ENCODE assay signal across 16 cellular contexts in the genomic region with DNA sequence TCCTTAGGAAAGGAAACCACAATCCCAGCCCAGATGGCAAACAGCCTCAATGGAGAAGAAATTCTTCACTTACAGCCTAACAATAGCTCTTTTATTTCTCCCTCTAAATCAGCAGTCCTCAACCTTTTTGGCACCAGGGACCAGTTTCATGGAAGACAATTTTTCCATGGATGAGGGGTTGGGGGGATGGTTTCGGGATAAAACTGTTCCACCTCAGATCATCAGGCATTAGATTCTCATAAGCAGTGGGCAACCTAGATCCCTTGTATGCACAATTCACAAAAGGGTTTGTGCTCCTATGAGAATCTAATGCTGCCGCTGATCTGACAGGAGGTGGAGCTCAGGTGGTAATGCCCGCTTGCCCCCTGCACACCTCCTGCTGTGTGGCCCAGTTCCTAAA. TPM values are rescaled to one million over a fixed set of nuclear protein-coding genes. Genes with fewer than 3 reads are reported as not detected.
"Had no signal": no experiment of that assay in that cellular context is flagged by ENCODE, and none has a peak within 500 bp of the region (broad histone marks: within the 10 kb centered on the region; RNA-seq: fewer than 3 reads in every experiment).

No MANE protein-coding gene starts in this region.

RNA-seq across cellular contexts. Expression of gene LRRC2, which starts 17.5 kb away (rescaled TPM):
- total RNA-seq: activated naive CD4-positive, alpha-beta T cell treated with anti-CD3 and anti-CD28 coated beads, Interleukin-2, amount 50 U/mL, for 72 hours; ascending aorta; T-helper 2 cell treated with Interferon-gamma antibody and Interleukin-4, amounts not matched to agents 100 ng/mL and 5 ng/mL, for 36 hours had no signal

RNA-seq across cellular contexts. Expression of gene RTP3, which starts 50.8 kb away (rescaled TPM):
- total RNA-seq: activated CD4-positive, alpha-beta memory T cell treated with anti-CD3 and anti-CD28 coated beads, Interleukin-2, amount 10 ng/mL, durations not matched to agents 7 days and 5 days; activated CD4-positive, alpha-beta T cell treated with anti-CD3 and anti-CD28 coated beads, Interleukin-2, amount 10 ng/mL, durations not matched to agents 7 days and 5 days; activated naive CD4-positive, alpha-beta T cell treated with anti-CD3 and anti-CD28 coated beads, Interleukin-2, amount 50 U/mL, for 72 hours; activated naive CD8-positive, alpha-beta T cell treated with anti-CD3 and anti-CD28 coated beads, Interleukin-2, amount 10 ng/mL, durations not matched to agents 7 days and 5 days; activated T-cell treated with anti-CD3 and anti-CD28 coated beads, Interleukin-2, amount 50 U/mL, for 72 hours; ascending aorta; breast epithelium; cardiac muscle cell; dorsolateral prefrontal cortex; esophagus muscularis mucosa; foreskin keratinocyte; gastroesophageal sphincter; glomerular endothelial cell; heart right ventricle; T-helper 2 cell treated with Interferon-gamma antibody and Interleukin-4, amounts not matched to agents 100 ng/mL and 5 ng/mL, for 36 hours; WTC11 had no signal
- polyA plus RNA-seq: cardiac muscle cell, foreskin keratinocyte, heart right ventricle had no signal
